Comparison of ENCODE assay signal across 35 cellular contexts in the genomic region with DNA sequence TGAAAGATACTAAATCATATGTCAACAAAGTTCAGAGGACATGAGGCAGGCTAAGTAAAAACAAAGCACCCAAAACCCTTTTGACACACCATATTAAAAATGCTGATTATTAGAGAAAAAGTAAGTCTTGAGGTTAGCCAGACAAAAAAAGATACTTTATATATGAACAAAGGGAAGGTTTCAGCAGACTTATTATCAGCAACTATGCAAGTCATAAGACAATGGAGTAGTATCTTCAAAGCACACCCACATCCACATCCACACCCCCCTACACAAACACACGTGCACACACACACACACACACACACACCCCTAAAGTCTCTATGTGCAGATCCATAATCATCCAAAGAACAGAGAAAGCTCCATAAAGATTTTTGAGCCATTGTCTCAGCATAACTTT.
"Had no signal": no experiment of that assay in that cellular context is flagged by ENCODE, and none has a peak within 500 bp of the region (broad histone marks: within the 10 kb centered on the region; RNA-seq: fewer than 3 reads in every experiment).

No MANE protein-coding gene starts in this region.

- H3K27ac Mint-ChIP-seq: activated CD4-positive, alpha-beta memory T cell treated with anti-CD3 and anti-CD28 coated beads, Interleukin-2, amount 10 ng/mL, durations not matched to agents 7 days and 5 days; activated CD4-positive, alpha-beta T cell treated with anti-CD3 and anti-CD28 coated beads for 36 hours; activated CD4-positive, alpha-beta T cell treated with anti-CD3 and anti-CD28 coated beads, Interleukin-2, amount 10 ng/mL, durations not matched to agents 7 days and 5 days; activated CD8-positive, alpha-beta memory T cell treated with anti-CD3 and anti-CD28 coated beads, Interleukin-2, amount 10 ng/mL, durations not matched to agents 7 days and 5 days; activated CD8-positive, alpha-beta T cell treated with anti-CD3 and anti-CD28 coated beads, Interleukin-2, amount 10 ng/mL, durations not matched to agents 7 days and 5 days; activated naive CD4-positive, alpha-beta T cell treated with anti-CD3 and anti-CD28 coated beads, Interleukin-2, amount 10 ng/mL, durations not matched to agents 7 days and 5 days; activated naive CD4-positive, alpha-beta T cell treated with anti-CD3 and anti-CD28 coated beads, Interleukin-2, amount 50 U/mL, for 24 hours; activated naive CD8-positive, alpha-beta T cell; activated naive CD8-positive, alpha-beta T cell treated with anti-CD3 and anti-CD28 coated beads, Interleukin-2, amount 10 ng/mL, durations not matched to agents 7 days and 5 days; activated naive CD8-positive, alpha-beta T cell treated with anti-CD3 and anti-CD28 coated beads, Interleukin-2, amount 50 U/mL, for 24 hours; activated T-cell treated with anti-CD3 and anti-CD28 coated beads, Interleukin-2, amount 50 U/mL, for 24 hours; activated T-helper 2 cell treated with anti-CD3 and anti-CD28 coated beads, Interferon-gamma antibody, Interleukin-2, Interleukin-4, amounts not matched to agents 10 μg/mL and 5 μg/mL and 100 μg/mL, durations not matched to agents 14 hours and 24 hours and 36 hours; T-helper 1 cell treated with Interleukin-12 subunit alpha and Interleukin-12 subunit beta and Interleukin-4 antibody, amounts not matched to agents 30 μg/mL and 1 μg/mL, for 36 hours; T-helper 2 cell treated with Interferon-gamma antibody and Interleukin-4, amounts not matched to agents 5 μg/mL and 100 μg/mL, for 36 hours had no signal

- H3K4me1 ChIP-seq: body of pancreas, breast epithelium had no signal

- H3K36me3 Mint-ChIP-seq: activated CD8-positive, alpha-beta memory T cell treated with anti-CD3 and anti-CD28 coated beads, Interleukin-2, amount 10 ng/mL, durations not matched to agents 7 days and 5 days; activated naive CD4-positive, alpha-beta T cell treated with anti-CD3 and anti-CD28 coated beads, Interleukin-2, amount 10 ng/mL, durations not matched to agents 7 days and 5 days; activated naive CD4-positive, alpha-beta T cell treated with anti-CD3 and anti-CD28 coated beads, Interleukin-2, amount 50 U/mL, for 24 hours; activated naive CD8-positive, alpha-beta T cell; activated naive CD8-positive, alpha-beta T cell treated with anti-CD3 and anti-CD28 coated beads, Interleukin-2, amount 10 ng/mL, durations not matched to agents 7 days and 5 days had no signal

- ATAC-seq: activated CD4-positive, alpha-beta T cell treated with anti-CD3 and anti-CD28 coated beads for 36 hours; activated CD4-positive, CD25-positive, alpha-beta regulatory T cell treated with anti-CD3 and anti-CD28 coated beads, Interleukin-2, amount 50 U/mL, for 24 hours; activated CD8-positive, alpha-beta memory T cell treated with anti-CD3 and anti-CD28 coated beads, Interleukin-2, amount 10 ng/mL, durations not matched to agents 7 days and 5 days; activated CD8-positive, alpha-beta T cell treated with anti-CD3 and anti-CD28 coated beads, Interleukin-2, amount 10 ng/mL, durations not matched to agents 7 days and 5 days; activated naive CD8-positive, alpha-beta T cell treated with anti-CD3 and anti-CD28 coated beads, Interleukin-2, amount 50 U/mL, for 24 hours; body of pancreas had no signal

- DNase-seq: activated CD4-positive, alpha-beta memory T cell treated with anti-CD3 and anti-CD28 coated beads, Interleukin-2, amount 10 ng/mL, durations not matched to agents 7 days and 5 days; activated CD4-positive, alpha-beta T cell treated with anti-CD3 and anti-CD28 coated beads for 1 hour; activated CD4-positive, alpha-beta T cell treated with anti-CD3 and anti-CD28 coated beads for 36 hours; activated CD4-positive, alpha-beta T cell treated with anti-CD3 and anti-CD28 coated beads for 48 hours; activated CD4-positive, alpha-beta T cell treated with anti-CD3 and anti-CD28 coated beads, Interleukin-2, amount 10 ng/mL, durations not matched to agents 7 days and 5 days; activated CD4-positive, alpha-beta T cell treated with anti-CD3 and anti-CD28 coated beads, Interleukin-2, amount 50 U/mL, for 48 hours; activated CD4-positive, CD25-positive, alpha-beta regulatory T cell; activated CD8-positive, alpha-beta memory T cell treated with anti-CD3 and anti-CD28 coated beads for 24 hours; activated CD8-positive, alpha-beta memory T cell treated with anti-CD3 and anti-CD28 coated beads, Interleukin-2, amount 10 ng/mL, durations not matched to agents 7 days and 5 days; activated CD8-positive, alpha-beta memory T cell treated with anti-CD3 and anti-CD28 coated beads, Interleukin-2, amount 50 U/mL, for 48 hours; activated CD8-positive, alpha-beta T cell treated with anti-CD3 and anti-CD28 coated beads, Interleukin-2, amount 10 ng/mL, durations not matched to agents 7 days and 5 days; activated effector memory CD4-positive, alpha-beta T cell treated with Interleukin-2 at 50 U/mL for 16 hours; activated gamma-delta T cell; activated naive CD4-positive, alpha-beta T cell treated with anti-CD3 and anti-CD28 coated beads, Interleukin-2, amount 10 ng/mL, durations not matched to agents 7 days and 5 days; activated naive CD4-positive, alpha-beta T cell treated with Interleukin-2 at 50 U/mL for 16 hours; activated naive CD8-positive, alpha-beta T cell treated with anti-CD3 and anti-CD28 coated beads, Interleukin-2, amount 10 ng/mL, durations not matched to agents 7 days and 5 days; activated naive CD8-positive, alpha-beta T cell treated with anti-CD3 and anti-CD28 coated beads, Interleukin-2, amount 50 U/mL, for 24 hours; activated T-cell treated with anti-CD3 and anti-CD28 coated beads, Interleukin-2, amount 50 U/mL, for 24 hours; activated T-cell treated with anti-CD3 and anti-CD28 coated beads, Interleukin-2, amount 50 U/mL, for 48 hours; amniotic stem cell; aorta; body of pancreas; brain microvascular endothelial cell; central memory CD4-positive, alpha-beta T cell; T-helper 1 cell; T-helper 2 cell; T-helper 9 cell had no signal

- H3K4me1 Mint-ChIP-seq: activated CD4-positive, alpha-beta memory T cell treated with anti-CD3 and anti-CD28 coated beads, Interleukin-2, amount 10 ng/mL, durations not matched to agents 7 days and 5 days; activated CD4-positive, alpha-beta T cell treated with anti-CD3 and anti-CD28 coated beads for 36 hours; activated CD4-positive, alpha-beta T cell treated with anti-CD3 and anti-CD28 coated beads, Interleukin-2, amount 10 ng/mL, durations not matched to agents 7 days and 5 days; activated CD8-positive, alpha-beta memory T cell treated with anti-CD3 and anti-CD28 coated beads, Interleukin-2, amount 10 ng/mL, durations not matched to agents 7 days and 5 days; activated naive CD4-positive, alpha-beta T cell treated with anti-CD3 and anti-CD28 coated beads, Interleukin-2, amount 10 ng/mL, durations not matched to agents 7 days and 5 days; activated naive CD4-positive, alpha-beta T cell treated with anti-CD3 and anti-CD28 coated beads, Interleukin-2, amount 50 U/mL, for 24 hours; activated naive CD8-positive, alpha-beta T cell treated with anti-CD3 and anti-CD28 coated beads, Interleukin-2, amount 10 ng/mL, durations not matched to agents 7 days and 5 days; activated naive CD8-positive, alpha-beta T cell treated with anti-CD3 and anti-CD28 coated beads, Interleukin-2, amount 50 U/mL, for 24 hours had no signal

- H3K27me3 Mint-ChIP-seq: activated CD4-positive, alpha-beta memory T cell treated with anti-CD3 and anti-CD28 coated beads, Interleukin-2, amount 10 ng/mL, durations not matched to agents 7 days and 5 days; activated CD4-positive, alpha-beta T cell treated with anti-CD3 and anti-CD28 coated beads, Interleukin-2, amount 10 ng/mL, durations not matched to agents 7 days and 5 days; activated CD8-positive, alpha-beta memory T cell treated with anti-CD3 and anti-CD28 coated beads, Interleukin-2, amount 10 ng/mL, durations not matched to agents 7 days and 5 days; activated naive CD4-positive, alpha-beta T cell treated with anti-CD3 and anti-CD28 coated beads, Interleukin-2, amount 10 ng/mL, durations not matched to agents 7 days and 5 days; activated naive CD8-positive, alpha-beta T cell treated with anti-CD3 and anti-CD28 coated beads, Interleukin-2, amount 10 ng/mL, durations not matched to agents 7 days and 5 days; activated naive CD8-positive, alpha-beta T cell treated with anti-CD3 and anti-CD28 coated beads, Interleukin-2, amount 50 U/mL, for 24 hours; activated T-cell treated with anti-CD3 and anti-CD28 coated beads, Interleukin-2, amount 50 U/mL, for 24 hours had no signal

- H3K27ac ChIP-seq: body of pancreas, brain microvascular endothelial cell, breast epithelium, VCaP had no signal

- H3K27me3 ChIP-seq: body of pancreas, brain microvascular endothelial cell, breast epithelium had no signal

- H3K4me3 ChIP-seq: body of pancreas, breast epithelium had no signal

- H3K9me3 ChIP-seq: body of pancreas had no signal

- H3K36me3 ChIP-seq: brain microvascular endothelial cell had no signal

- H3K4me3 Mint-ChIP-seq: activated CD4-positive, alpha-beta memory T cell treated with anti-CD3 and anti-CD28 coated beads, Interleukin-2, amount 10 ng/mL, durations not matched to agents 7 days and 5 days; activated CD4-positive, alpha-beta T cell treated with anti-CD3 and anti-CD28 coated beads for 36 hours; activated CD4-positive, alpha-beta T cell treated with anti-CD3 and anti-CD28 coated beads, Interleukin-2, amount 10 ng/mL, durations not matched to agents 7 days and 5 days; activated CD8-positive, alpha-beta memory T cell treated with anti-CD3 and anti-CD28 coated beads, Interleukin-2, amount 10 ng/mL, durations not matched to agents 7 days and 5 days; activated CD8-positive, alpha-beta T cell treated with anti-CD3 and anti-CD28 coated beads, Interleukin-2, amount 10 ng/mL, durations not matched to agents 7 days and 5 days; activated naive CD4-positive, alpha-beta T cell treated with anti-CD3 and anti-CD28 coated beads, Interleukin-2, amount 10 ng/mL, durations not matched to agents 7 days and 5 days; activated naive CD4-positive, alpha-beta T cell treated with anti-CD3 and anti-CD28 coated beads, Interleukin-2, amount 50 U/mL, for 24 hours; activated naive CD8-positive, alpha-beta T cell; activated naive CD8-positive, alpha-beta T cell treated with anti-CD3 and anti-CD28 coated beads, Interleukin-2, amount 10 ng/mL, durations not matched to agents 7 days and 5 days; activated naive CD8-positive, alpha-beta T cell treated with anti-CD3 and anti-CD28 coated beads, Interleukin-2, amount 50 U/mL, for 24 hours; activated T-cell treated with anti-CD3 and anti-CD28 coated beads, Interleukin-2, amount 50 U/mL, for 24 hours; T-helper 1 cell treated with Interleukin-12 subunit alpha and Interleukin-12 subunit beta and Interleukin-4 antibody, amounts not matched to agents 30 μg/mL and 1 μg/mL, for 36 hours; T-helper 2 cell treated with Interferon-gamma antibody and Interleukin-4, amounts not matched to agents 5 μg/mL and 100 μg/mL, for 36 hours had no signal

- H3K9me3 Mint-ChIP-seq: activated CD4-positive, alpha-beta memory T cell treated with anti-CD3 and anti-CD28 coated beads, Interleukin-2, amount 10 ng/mL, durations not matched to agents 7 days and 5 days; activated naive CD4-positive, alpha-beta T cell treated with anti-CD3 and anti-CD28 coated beads, Interleukin-2, amount 10 ng/mL, durations not matched to agents 7 days and 5 days; activated naive CD4-positive, alpha-beta T cell treated with anti-CD3 and anti-CD28 coated beads, Interleukin-2, amount 50 U/mL, for 24 hours; activated T-helper 2 cell treated with anti-CD3 and anti-CD28 coated beads, Interferon-gamma antibody, Interleukin-2, Interleukin-4, amounts not matched to agents 10 μg/mL and 5 μg/mL and 100 μg/mL, durations not matched to agents 14 hours and 24 hours and 36 hours; T-helper 1 cell treated with Interleukin-12 subunit alpha and Interleukin-12 subunit beta and Interleukin-4 antibody, amounts not matched to agents 30 μg/mL and 1 μg/mL, for 36 hours; T-helper 2 cell treated with Interferon-gamma antibody and Interleukin-4, amounts not matched to agents 5 μg/mL and 100 μg/mL, for 36 hours had no signal
